26 cellular contexts compared by ENCODE assay signal in genomic region chr2:180849851-180850250, GRCh38.
"Had no signal": no experiment of that assay in that cellular context is flagged by ENCODE, and none has a peak within 500 bp of the region (broad histone marks: within the 10 kb centered on the region; RNA-seq: fewer than 3 reads in every experiment).

No MANE protein-coding gene starts in this region.

- H3K27ac ChIP-seq: body of pancreas, esophagus muscularis mucosa, foreskin keratinocyte, gastrocnemius medialis, heart left ventricle had no signal

- ATAC-seq: activated T-cell treated with anti-CD3 and anti-CD28 coated beads, Interleukin-2, amount 50 U/mL, for 72 hours; body of pancreas; effector memory CD8-positive, alpha-beta T cell; foreskin keratinocyte; gastrocnemius medialis; heart left ventricle had no signal

- H3K9me3 ChIP-seq: body of pancreas, esophagus muscularis mucosa, gastrocnemius medialis, heart left ventricle had no signal

- H3K4me3 ChIP-seq: body of pancreas, esophagus muscularis mucosa, gastrocnemius medialis, heart left ventricle had no signal

- H3K27me3 ChIP-seq: body of pancreas, esophagus muscularis mucosa, foreskin keratinocyte, gastrocnemius medialis, heart left ventricle had no signal

- DNase-seq: activated CD4-positive, alpha-beta memory T cell treated with anti-CD3 and anti-CD28 coated beads, Interleukin-2, amount 10 ng/mL, durations not matched to agents 7 days and 5 days; activated CD4-positive, alpha-beta T cell treated with anti-CD3 and anti-CD28 coated beads for 1 hour; activated CD4-positive, alpha-beta T cell treated with anti-CD3 and anti-CD28 coated beads for 4 hours; activated CD4-positive, alpha-beta T cell treated with anti-CD3 and anti-CD28 coated beads, Interleukin-2, amount 10 ng/mL, durations not matched to agents 7 days and 5 days; activated CD4-positive, alpha-beta T cell treated with anti-CD3 and anti-CD28 coated beads, Interleukin-2, amount 50 U/mL, for 4 hours; activated CD8-positive, alpha-beta memory T cell treated with anti-CD3 and anti-CD28 coated beads, Interleukin-2, amount 50 U/mL, for 48 hours; activated gamma-delta T cell treated with Interleukin-2 at 50 U/mL for 16 hours; activated naive CD4-positive, alpha-beta T cell treated with anti-CD3 and anti-CD28 coated beads, Interleukin-2, amount 50 U/mL, for 16 hours; activated naive CD4-positive, alpha-beta T cell treated with Interleukin-2 at 50 U/mL for 16 hours; activated T-cell treated with anti-CD3 and anti-CD28 coated beads for 4 hours; activated T-cell treated with anti-CD3 and anti-CD28 coated beads, Interleukin-2, amount 50 U/mL, for 24 hours; activated T-cell treated with anti-CD3 and anti-CD28 coated beads, Interleukin-2, amount 50 U/mL, for 72 hours; amniotic stem cell; anterior cingulate cortex; body of pancreas; cortex of kidney; dermis blood vessel endothelial cell; effector CD4-positive, alpha-beta T cell; effector memory CD8-positive, alpha-beta T cell; erythroblast; foreskin keratinocyte; gastrocnemius medialis; glutamatergic neuron; heart left ventricle; T-helper 2 cell had no signal

- H3K36me3 ChIP-seq: esophagus muscularis mucosa, gastrocnemius medialis, heart left ventricle had no signal

- H3K4me1 ChIP-seq: body of pancreas, esophagus muscularis mucosa, foreskin keratinocyte, gastrocnemius medialis, heart left ventricle had no signal
